In genomic region chr6:8170754-8171153, GRCh38 we compare ENCODE assay signal across 17 cellular contexts.
DNase-seq lines count a peak whose midpoint lies in the region; ATAC-seq, FAIRE-seq and TF ChIP-seq lines count a peak whose summit lies in the region.
"Had no signal": no experiment of that assay in that cellular context is flagged by ENCODE, and none has a peak within 500 bp of the region (broad histone marks: within the 10 kb centered on the region; RNA-seq: fewer than 3 reads in every experiment).

No MANE protein-coding gene starts in this region.

- no peak for TF ChIP-seq CTCF in astrocyte (IDR thresholded peaks at IDR 0.05; ENCODE audit: insufficient read depth, low read depth, low read length)

- no peaks in the 10 kb centered on the region for H4K20me1 ChIP-seq in astrocyte (ENCODE audit: insufficient read depth, low read length)
- H4K20me1 ChIP-seq: BLaER1 treated with 17β-estradiol and CSF1 and Interleukin-3, amounts not matched to agents 10 nM and 100 nM had no signal

- H3K9me3 ChIP-seq in astrocyte (ENCODE audit: insufficient read depth, low read depth, low read length) (no peaks in the 10 kb centered on the region), mesodermal cell (ENCODE audit: control insufficient read depth, low read length) (peaks cover 5% of the 10 kb centered on the region)
- H3K9me3 ChIP-seq: BLaER1 treated with 17β-estradiol and CSF1 and Interleukin-3, amounts not matched to agents 10 nM and 100 nM had no signal

- CTCF ChIA-PET in activated CD8-positive, alpha-beta T cell treated with anti-CD3 and anti-CD28 coated beads, Interleukin-2, amount 10 ng/mL, durations not matched to agents 7 days and 5 days (lab: Charles Lee): no interaction called here

- POLR2A ChIA-PET in activated CD8-positive, alpha-beta T cell treated with anti-CD3 and anti-CD28 coated beads, Interleukin-2, amount 10 ng/mL, durations not matched to agents 7 days and 5 days (lab: Charles Lee): no interaction called here

- H3K36me3 Mint-ChIP-seq in astrocyte (ENCODE audit: low read depth, unreplicated experiment): no peaks in the 10 kb centered on the region
- H3K36me3 Mint-ChIP-seq in activated CD8-positive, alpha-beta T cell treated with anti-CD3 and anti-CD28 coated beads, Interleukin-2, amount 10 ng/mL, durations not matched to agents 7 days and 5 days (ENCODE audit: low read depth): no peaks in the 10 kb centered on the region
- H3K36me3 Mint-ChIP-seq: CD8-positive, alpha-beta memory T cell; IgD-negative memory B cell had no signal

- H3K4me1 ChIP-seq in astrocyte (ENCODE audit: insufficient read depth, low read length) (peaks cover 5% of the 10 kb centered on the region), mesodermal cell (ENCODE audit: control insufficient read depth, insufficient read depth, low read length, poor library complexity, severe bottlenecking) (peaks cover 13% of the 10 kb centered on the region)
- H3K4me1 ChIP-seq: BLaER1 treated with 17β-estradiol and CSF1 and Interleukin-3, amounts not matched to agents 10 nM and 100 nM had no signal

- H3K27ac Mint-ChIP-seq in astrocyte (ENCODE audit: unreplicated experiment): peak overlapping the region; percentile 31
- H3K27ac Mint-ChIP-seq in activated CD8-positive, alpha-beta T cell treated with anti-CD3 and anti-CD28 coated beads, Interleukin-2, amount 10 ng/mL, durations not matched to agents 7 days and 5 days: no peak overlapping the region
- H3K27ac Mint-ChIP-seq: B cell, IgD-negative memory B cell had no signal

- H3K4me3 ChIP-seq in astrocyte (ENCODE audit: insufficient read depth, low read depth, low read length): no peak overlapping the region
- no peak overlapping the region for H3K4me3 ChIP-seq in mesodermal cell (ENCODE audit: extremely low read depth, insufficient read depth, low read length, poor library complexity, severe bottlenecking)
- H3K4me3 ChIP-seq: BLaER1 treated with 17β-estradiol and CSF1 and Interleukin-3, amounts not matched to agents 10 nM and 100 nM had no signal

- no peaks in the 10 kb centered on the region for H3K27me3 Mint-ChIP-seq in astrocyte (ENCODE audit: low read depth, unreplicated experiment)
- H3K27me3 Mint-ChIP-seq in activated CD8-positive, alpha-beta T cell treated with anti-CD3 and anti-CD28 coated beads, Interleukin-2, amount 10 ng/mL, durations not matched to agents 7 days and 5 days (ENCODE audit: low read depth): peaks cover 2% of the 10 kb centered on the region

- no peak overlapping the region for H3K9ac ChIP-seq in astrocyte (ENCODE audit: low read length)
- H3K9ac ChIP-seq: BLaER1 treated with 17β-estradiol and CSF1 and Interleukin-3, amounts not matched to agents 10 nM and 100 nM had no signal

- no peak for DNase-seq in astrocyte (ENCODE audit: low read depth)
- DNase-seq in NCI-H2171 (lab: John Stamatoyannopoulos, UW): no peak
- no peak for DNase-seq in DMS53 (lab: John Stamatoyannopoulos, UW)
- DNase-seq in activated CD8-positive, alpha-beta T cell treated with anti-CD3 and anti-CD28 coated beads, Interleukin-2, amount 10 ng/mL, durations not matched to agents 7 days and 5 days: no peak
- DNase-seq in stimulated activated CD4-positive, alpha-beta T cell treated with anti-CD3 and anti-CD28 coated beads, Interleukin-15, amount 100 ng/mL, for 24 hours: no peak
- DNase-seq: 8988T; CD8-positive, alpha-beta memory T cell; COR-L47; DMS 273 treated with DMSO at 0.1 percent for 48 hours; GF-D8 had no signal

- H3K27ac ChIP-seq in astrocyte (ENCODE audit: low read depth, low read length): no peak overlapping the region
- H3K27ac ChIP-seq in mesodermal cell (ENCODE audit: low read depth, low read length, severe bottlenecking): peak overlapping the region; percentile 23
- H3K27ac ChIP-seq: BLaER1 treated with 17β-estradiol and CSF1 and Interleukin-3, amounts not matched to agents 10 nM and 100 nM had no signal

- H3K27me3 ChIP-seq in astrocyte (ENCODE audit: insufficient read depth, low read length): peaks cover 2% of the 10 kb centered on the region
- H3K27me3 ChIP-seq: BLaER1 treated with 17β-estradiol and CSF1 and Interleukin-3, amounts not matched to agents 10 nM and 100 nM had no signal

- H3K4me1 Mint-ChIP-seq in astrocyte (ENCODE audit: low read depth, unreplicated experiment): peaks cover 18% of the 10 kb centered on the region
- H3K4me1 Mint-ChIP-seq in activated CD8-positive, alpha-beta T cell treated with anti-CD3 and anti-CD28 coated beads, Interleukin-2, amount 10 ng/mL, durations not matched to agents 7 days and 5 days (ENCODE audit: low read depth): no peaks in the 10 kb centered on the region
- H3K4me1 Mint-ChIP-seq: B cell; CD8-positive, alpha-beta memory T cell; IgD-negative memory B cell had no signal

- peak; percentile 96 for FAIRE-seq in G401.6 (lab: Jason Lieb, UNC)
- FAIRE-seq in astrocyte (lab: Jason Lieb, UNC): no peak
- FAIRE-seq: HTR-8/SVneo had no signal

- no peak overlapping the region for H3K4me3 Mint-ChIP-seq in astrocyte (ENCODE audit: unreplicated experiment)
- no peak overlapping the region for H3K4me3 Mint-ChIP-seq in activated CD8-positive, alpha-beta T cell treated with anti-CD3 and anti-CD28 coated beads, Interleukin-2, amount 10 ng/mL, durations not matched to agents 7 days and 5 days
- H3K4me3 Mint-ChIP-seq: B cell; CD8-positive, alpha-beta memory T cell; H9; IgD-negative memory B cell had no signal

- H3K36me3 ChIP-seq in astrocyte (ENCODE audit: insufficient read depth, low read length) (no peaks in the 10 kb centered on the region), mesodermal cell (ENCODE audit: control insufficient read depth, insufficient read depth, low read length) (no peaks in the 10 kb centered on the region)
- H3K36me3 ChIP-seq: BLaER1 treated with 17β-estradiol and CSF1 and Interleukin-3, amounts not matched to agents 10 nM and 100 nM had no signal

- no peak overlapping the region for H3K4me2 ChIP-seq in astrocyte (ENCODE audit: low read length)
- H3K4me2 ChIP-seq: BLaER1 treated with 17β-estradiol and CSF1 and Interleukin-3, amounts not matched to agents 10 nM and 100 nM had no signal

- no peak for ATAC-seq in activated CD8-positive, alpha-beta T cell treated with anti-CD3 and anti-CD28 coated beads, Interleukin-2, amount 10 ng/mL, durations not matched to agents 7 days and 5 days

- H3K79me2 ChIP-seq in astrocyte (ENCODE audit: insufficient read depth, low read length): no peaks in the 10 kb centered on the region

- 60 to 67% methylated on average over 1 to 3 of the region's 3 CpGs for WGBS in mesodermal cell (ENCODE audit: insufficient coverage in 2 of 2), 2 experiments

- H2AFZ ChIP-seq in astrocyte (ENCODE audit: low read depth, low read length): no peak overlapping the region

- H3K9me3 Mint-ChIP-seq in astrocyte (ENCODE audit: unreplicated experiment): peaks cover 2% of the 10 kb centered on the region
- no peaks in the 10 kb centered on the region for H3K9me3 Mint-ChIP-seq in activated CD8-positive, alpha-beta T cell treated with anti-CD3 and anti-CD28 coated beads, Interleukin-2, amount 10 ng/mL, durations not matched to agents 7 days and 5 days (ENCODE audit: insufficient read depth)
- H3K9me3 Mint-ChIP-seq: CD8-positive, alpha-beta memory T cell; H9 had no signal
